In genomic region chr11:24885580-24886173, GRCh38 we compare ENCODE assay signal across 13 cellular contexts.
"Had no signal": no experiment of that assay in that cellular context is flagged by ENCODE, and none has a peak within 500 bp of the region (broad histone marks: within the 10 kb centered on the region; RNA-seq: fewer than 3 reads in every experiment).

No MANE protein-coding gene starts in this region.

- DNase-seq: cortex of kidney; dorsolateral prefrontal cortex; effector CD8-positive, alpha-beta T cell; gastrocnemius medialis; islet precursor cell; natural killer cell; sigmoid colon; stimulated activated naive CD4-positive, alpha-beta T cell; trophoblast cell had no signal

- H3K27me3 ChIP-seq: gastrocnemius medialis, right atrium auricular region, sigmoid colon had no signal

- H3K36me3 ChIP-seq: gastrocnemius medialis, right atrium auricular region, sigmoid colon had no signal

- H3K4me1 ChIP-seq: gastrocnemius medialis, right atrium auricular region, sigmoid colon had no signal

- H3K27ac ChIP-seq: dorsolateral prefrontal cortex, gastrocnemius medialis, right atrium auricular region, sigmoid colon, skin epidermis had no signal

- H3K9me3 ChIP-seq: gastrocnemius medialis, right atrium auricular region, sigmoid colon had no signal

- ATAC-seq: esophagus mucosa, gastrocnemius medialis, left lobe of liver, natural killer cell had no signal

- H3K4me3 ChIP-seq: dorsolateral prefrontal cortex, gastrocnemius medialis, right atrium auricular region, sigmoid colon, skin epidermis had no signal
